Comparison of ENCODE assay signal across 3 cellular contexts in the genomic region with DNA sequence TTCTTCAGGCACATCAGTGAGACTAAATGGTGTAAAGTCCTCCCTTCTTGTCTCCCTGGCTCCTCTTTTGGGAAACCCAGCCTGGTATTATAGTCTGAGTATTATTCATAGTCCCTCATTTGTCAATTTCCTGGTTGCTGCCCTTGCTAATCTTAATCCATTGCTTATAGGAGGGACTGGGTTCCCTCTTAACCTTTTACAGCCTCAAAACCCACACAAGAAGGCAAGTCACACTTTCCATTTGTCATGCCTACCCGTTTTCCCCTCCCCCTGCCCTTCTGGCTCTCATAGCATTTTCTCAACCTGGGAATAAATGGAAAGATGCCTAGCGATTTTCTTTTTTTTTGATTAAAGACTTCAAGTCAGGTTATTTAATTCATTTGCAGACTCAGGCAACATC.
TF ChIP-seq lines count a peak whose summit lies in the region.

No MANE protein-coding gene starts in this region.

TF ChIP-seq in SK-N-SH, 30 proteins besides CTCF, POLR2A, EP300 and RAD21:
- TF ChIP-seq IRF3 (IDR thresholded peaks at IDR 0.05; ENCODE audit: low read depth, low read length) (no peak), JUND (IDR thresholded peaks at IDR 0.05) (no peak), TAF1 (IDR thresholded peaks at IDR 0.05; ENCODE audit: borderline replicate concordance, low read depth, low read length) (no peak), MEF2A (IDR thresholded peaks at IDR 0.05; ENCODE audit: borderline replicate concordance, low read depth) (no peak; the same call in 1 of the 2 replicates), YY1 (IDR thresholded peaks at IDR 0.05; ENCODE audit: low read depth) (no peak), GABPA (IDR thresholded peaks at IDR 0.05; ENCODE audit: low read depth) (no peak), CHD2 (IDR thresholded peaks at IDR 0.05; ENCODE audit: low read length, partially characterized antibody) (no peak), RXRA (IDR thresholded peaks at IDR 0.05; ENCODE audit: borderline replicate concordance, low read depth) (no peak), ELF1 (IDR thresholded peaks at IDR 0.05) (no peak), FOXM1 (IDR thresholded peaks at IDR 0.05; ENCODE audit: low read depth) (no peak), MXI1 (IDR thresholded peaks at IDR 0.05; ENCODE audit: low read depth, low read length) (no peak), USF2 (IDR thresholded peaks at IDR 0.05; ENCODE audit: borderline replicate concordance, low read depth, low read length) (no peak), FOXJ3 (CRISPR knock-in tag; IDR thresholded peaks at IDR 0.05) (no peak)
- TF ChIP-seq, protein P1, sequence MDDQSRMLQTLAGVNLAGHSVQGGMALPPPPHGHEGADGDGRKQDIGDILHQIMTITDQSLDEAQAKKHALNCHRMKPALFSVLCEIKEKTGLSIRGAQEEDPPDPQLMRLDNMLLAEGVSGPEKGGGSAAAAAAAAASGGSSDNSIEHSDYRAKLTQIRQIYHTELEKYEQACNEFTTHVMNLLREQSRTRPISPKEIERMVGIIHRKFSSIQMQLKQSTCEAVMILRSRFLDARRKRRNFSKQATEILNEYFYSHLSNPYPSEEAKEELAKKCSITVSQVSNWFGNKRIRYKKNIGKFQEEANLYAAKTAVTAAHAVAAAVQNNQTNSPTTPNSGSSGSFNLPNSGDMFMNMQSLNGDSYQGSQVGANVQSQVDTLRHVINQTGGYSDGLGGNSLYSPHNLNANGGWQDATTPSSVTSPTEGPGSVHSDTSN (IDR thresholded peaks at IDR 0.05) = no peak
- TF ChIP-seq, protein P2, sequence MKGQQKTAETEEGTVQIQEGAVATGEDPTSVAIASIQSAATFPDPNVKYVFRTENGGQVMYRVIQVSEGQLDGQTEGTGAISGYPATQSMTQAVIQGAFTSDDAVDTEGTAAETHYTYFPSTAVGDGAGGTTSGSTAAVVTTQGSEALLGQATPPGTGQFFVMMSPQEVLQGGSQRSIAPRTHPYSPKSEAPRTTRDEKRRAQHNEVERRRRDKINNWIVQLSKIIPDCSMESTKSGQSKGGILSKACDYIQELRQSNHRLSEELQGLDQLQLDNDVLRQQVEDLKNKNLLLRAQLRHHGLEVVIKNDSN (IDR thresholded peaks at IDR 0.05; ENCODE audit: borderline replicate concordance, low read depth) = no peak
TF ChIP-seq in SK-N-SH: peak in this region for 0.

TF ChIP-seq in SK-N-SH treated with all-trans-retinoic acid at 6 μM for 48 hours, 23 proteins besides CTCF, POLR2A, EP300 and RAD21:
- no peak for TF ChIP-seq GLIS3 (CRISPR knock-in tag; IDR thresholded peaks at IDR 0.05)
- no peak for TF ChIP-seq RARB (CRISPR knock-in tag; IDR thresholded peaks at IDR 0.05)
- TF ChIP-seq CSDC2 (CRISPR knock-in tag; IDR thresholded peaks at IDR 0.05) = no peak
- no peak for TF ChIP-seq ZC3H10 (CRISPR knock-in tag; IDR thresholded peaks at IDR 0.05)

TF ChIP-seq in IMR-90, 13 proteins besides CTCF, POLR2A, EP300 and RAD21:
- TF ChIP-seq RCOR1 (IDR thresholded peaks at IDR 0.05; ENCODE audit: insufficient replicate concordance, low read length) (no peak), FOS (IDR thresholded peaks at IDR 0.05; ENCODE audit: low read depth, low read length) (no peak), MAFK (IDR thresholded peaks at IDR 0.05; ENCODE audit: low read depth, low read length) (no peak), ELK1 (IDR thresholded peaks at IDR 0.05; ENCODE audit: borderline replicate concordance, low read depth, low read length) (no peak), CEBPB (IDR thresholded peaks at IDR 0.05; ENCODE audit: low read depth, low read length) (no peak), RFX5 (IDR thresholded peaks at IDR 0.05; ENCODE audit: low read depth, low read length) (no peak), USF2 (IDR thresholded peaks at IDR 0.05; ENCODE audit: low read depth, low read length) (no peak), BHLHE40 (IDR thresholded peaks at IDR 0.05; ENCODE audit: low read depth, low read length) (no peak), CHD1 (IDR thresholded peaks at IDR 0.05; ENCODE audit: low read depth, low read length) (no peak), SMC3 (IDR thresholded peaks at IDR 0.05; ENCODE audit: low read depth, low read length) (no peak), MAZ (IDR thresholded peaks at IDR 0.05; ENCODE audit: borderline replicate concordance, low read depth, low read length) (no peak), NFE2L2 (IDR thresholded peaks at IDR 0.05; ENCODE audit: low read depth, low read length) (no peak), MXI1 (IDR thresholded peaks at IDR 0.05; ENCODE audit: borderline replicate concordance, low read depth, low read length) (no peak)
